In the genomic region with DNA sequence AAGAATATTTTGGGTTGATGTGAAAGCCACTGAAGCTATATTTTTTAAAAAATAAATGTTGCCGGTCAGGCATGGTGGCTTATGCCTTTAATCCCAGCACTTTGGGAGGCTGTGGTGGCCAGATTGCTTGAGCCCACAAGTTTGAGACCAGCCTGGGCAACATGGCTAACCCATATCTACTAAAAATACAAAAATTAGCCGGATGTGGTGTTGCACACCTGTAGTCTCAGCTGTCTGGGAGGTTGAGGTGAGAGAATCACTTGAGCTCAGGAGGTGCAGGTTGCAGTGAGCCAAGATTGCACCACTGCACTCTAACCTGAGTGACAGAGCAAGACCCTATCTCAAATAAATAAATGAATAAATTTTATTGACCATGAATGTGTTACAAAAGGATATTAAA, we compare ENCODE assay signal across 20 cellular contexts. TPM values are rescaled to one million over a fixed set of nuclear protein-coding genes. Genes with fewer than 3 reads are reported as not detected.
DNase-seq lines count a peak whose midpoint lies in the region; ATAC-seq and TF ChIP-seq lines count a peak whose summit lies in the region.
"Had no signal": no experiment of that assay in that cellular context is flagged by ENCODE, and none has a peak within 500 bp of the region (broad histone marks: within the 10 kb centered on the region; RNA-seq: fewer than 3 reads in every experiment).

No MANE protein-coding gene starts in this region.

- intact Hi-C loops in OCI-LY7 (cut with micrococcal nuclease; ENCODE audit: unreplicated experiment), result no loop called here

- H3K4me1 ChIP-seq in KMS-11 (ENCODE audit: low read depth, poor library complexity, severe bottlenecking), result peaks cover 58% of the 10 kb centered on the region
- H3K4me1 ChIP-seq in OCI-LY7 (ENCODE audit: insufficient read depth, low read length, poor library complexity, severe bottlenecking), result peaks cover 14% of the 10 kb centered on the region
- H3K4me1 ChIP-seq in mesenchymal stem cell (ENCODE audit: control insufficient read depth, insufficient read depth, low read depth, low read length), result peaks cover 8% of the 10 kb centered on the region
- H3K4me1 ChIP-seq in SK-N-SH (ENCODE audit: control insufficient read depth in 1 of 2, insufficient read depth in 2 of 2, low read depth in 1 of 2, low read length in 1 of 2), result no peaks in the 10 kb centered on the region
- H3K4me1 ChIP-seq in gastroesophageal sphincter, result no peaks in the 10 kb centered on the region
- H3K4me1 ChIP-seq: BE2C; BLaER1 treated with 17β-estradiol and CSF1 and Interleukin-3, amounts not matched to agents 10 nM and 100 nM had no signal

- H3F3A ChIP-seq in SK-N-SH (replicated peaks; ENCODE audit: insufficient read depth), result peaks cover 12% of the 10 kb centered on the region

- no peak overlapping the region for H3K4ac ChIP-seq in mesenchymal stem cell (ENCODE audit: low read depth in 1 of 2, low read length in 2 of 2)

- no peak overlapping the region for H3K23ac ChIP-seq in mesenchymal stem cell (ENCODE audit: low read length in 2 of 2)

- H3K9me2 ChIP-seq in OCI-LY7 (ENCODE audit: insufficient read depth, low read length) (no peaks in the 10 kb centered on the region), SK-N-SH (no peaks in the 10 kb centered on the region)

- WGBS in mesenchymal stem cell, result 90% methylated on average over 2 of the region's 2 CpGs
- WGBS in SK-N-SH (ENCODE audit: low lambda C conversion rate), result 100% methylated on average over 2 of the region's 2 CpGs
- WGBS in gastroesophageal sphincter (ENCODE audit: low coverage in 1 of 2), 2 donors, result 90 to 100% methylated on average over 2 of the region's 2 CpGs

- no peak for TF ChIP-seq CTCF in KMS-11 (conservative IDR thresholded peaks at IDR 0.05; ENCODE audit: low read depth, low read length)
- TF ChIP-seq CTCF in OCI-LY7 (conservative IDR thresholded peaks at IDR 0.05; ENCODE audit: low read length), result no peak
- no peak for TF ChIP-seq CTCF in SK-N-SH (IDR thresholded peaks at IDR 0.05)
- TF ChIP-seq CTCF in gastroesophageal sphincter (IDR thresholded peaks at IDR 0.05), result no peak

- TF ChIP-seq RAD21 in SK-N-SH (IDR thresholded peaks at IDR 0.05; ENCODE audit: low read length), result no peak

- ATAC-seq in GM18867 (IDR thresholded peaks at IDR 0.05; ENCODE audit: unreplicated experiment) (peak; percentile 51), GM21526 (IDR thresholded peaks at IDR 0.05; ENCODE audit: low FRiP score, unreplicated experiment) (no peak), gastroesophageal sphincter (no peak)
- ATAC-seq: A549 had no signal

- H3K9ac ChIP-seq in KMS-11, result no peak overlapping the region
- no peak overlapping the region for H3K9ac ChIP-seq in mesenchymal stem cell (ENCODE audit: low read length)
- H3K9ac ChIP-seq in SK-N-SH, result no peak overlapping the region
- H3K9ac ChIP-seq: BLaER1 treated with 17β-estradiol and CSF1 and Interleukin-3, amounts not matched to agents 10 nM and 100 nM; GM23248 had no signal

- H3K27ac ChIP-seq in KMS-11, result no peak overlapping the region
- H3K27ac ChIP-seq in OCI-LY7 (ENCODE audit: low read depth, low read length, poor library complexity, severe bottlenecking), result peak overlapping the region; percentile 12
- H3K27ac ChIP-seq in mesenchymal stem cell (ENCODE audit: low read length, poor library complexity, severe bottlenecking), result peak overlapping the region; percentile 52
- H3K27ac ChIP-seq in SK-N-SH (ENCODE audit: low read depth in 2 of 2, low read length in 1 of 2), result no peak overlapping the region
- no peak overlapping the region for H3K27ac ChIP-seq in gastroesophageal sphincter
- H3K27ac ChIP-seq: A549; BLaER1 treated with 17β-estradiol and CSF1 and Interleukin-3, amounts not matched to agents 10 nM and 100 nM; GM23248 had no signal

- DNase-seq in OCI-LY7 (ENCODE audit: low spot score), result peak; percentile 45
- no peak for DNase-seq in mesenchymal stem cell
- DNase-seq in SK-N-SH, result no peak
- DNase-seq in DMS53 treated with DMSO at 0.1 percent for 48 hours (lab: John Stamatoyannopoulos, UW; ENCODE audit: unreplicated experiment), result no peak
- DNase-seq: 8988T; AML-193; BE2C; CD4-positive, alpha-beta T cell; CD8-positive, alpha-beta memory T cell; DMS53; DND-41; GM23248; H7; HCEC 1CT had no signal

- no peaks in the 10 kb centered on the region; the same call in 1 of the 2 replicates for H3K36me3 ChIP-seq in KMS-11 (ENCODE audit: insufficient read depth)
- peaks cover 10% of the 10 kb centered on the region; the same call in 1 of the 2 replicates for H3K36me3 ChIP-seq in OCI-LY7 (ENCODE audit: insufficient read depth, low read length)
- H3K36me3 ChIP-seq in mesenchymal stem cell (ENCODE audit: control insufficient read depth in 1 of 2, insufficient read depth in 2 of 2, low read depth in 1 of 2, low read length in 2 of 2), result peaks cover 2 to 8% of the 10 kb centered on the region in 2 experiments
- H3K36me3 ChIP-seq in SK-N-SH (replicated peaks in 1 of 2; ENCODE audit: control insufficient read depth in 1 of 2, insufficient read depth in 2 of 2, low read length in 1 of 2), result peaks cover 3 to 4% of the 10 kb centered on the region in 2 experiments
- peaks cover 0 to 13% of the 10 kb centered on the region in 2 donors for H3K36me3 ChIP-seq in gastroesophageal sphincter
- H3K36me3 ChIP-seq: BE2C had no signal

- H4K20me1 ChIP-seq in KMS-11 (ENCODE audit: insufficient read depth), result no peaks in the 10 kb centered on the region
- H4K20me1 ChIP-seq in OCI-LY7 (ENCODE audit: insufficient read depth, low read length), result no peaks in the 10 kb centered on the region
- H4K20me1 ChIP-seq in SK-N-SH (ENCODE audit: insufficient read depth), result 0 out of 2 replicates have a peak, but pooled peaks cover 3% of the 10 kb centered on the region

- no peak overlapping the region for H4K91ac ChIP-seq in mesenchymal stem cell (ENCODE audit: low read length)

- H3K14ac ChIP-seq in mesenchymal stem cell (ENCODE audit: low read length in 2 of 2), result no peak overlapping the region

- H3K4me3 ChIP-seq in KMS-11 (IDR thresholded peaks at IDR 0.05; ENCODE audit: insufficient read depth, low read depth, low read length) (no peak overlapping the region), OCI-LY7 (ENCODE audit: low read depth, low read length, poor library complexity, severe bottlenecking) (no peak overlapping the region), mesenchymal stem cell (ENCODE audit: insufficient read depth in 1 of 2, low read depth in 1 of 2, low read length in 2 of 2) (no peak overlapping the region), SK-N-SH (ENCODE audit: low read depth in 2 of 2, low read length in 1 of 2) (no peak overlapping the region), gastroesophageal sphincter (no peak overlapping the region)
- H3K4me3 ChIP-seq: A549; BLaER1 treated with 17β-estradiol and CSF1 and Interleukin-3, amounts not matched to agents 10 nM and 100 nM; GM23248 had no signal

- H2BK5ac ChIP-seq in mesenchymal stem cell (ENCODE audit: low read depth, low read length, poor library complexity, severe bottlenecking), result no peak overlapping the region

- CTCF ChIA-PET in OCI-LY7 (lab: Charles Lee; ENCODE audit: unreplicated experiment) (no interaction called here), SK-N-SH (lab: Yijun Ruan, JAX) (interaction anchor here (1.0 to 2.0 kb wide), 3 partner anchors 12 to 173 kb away, joined by 3 to 4 read pairs (median 4); no protein-coding TSS in a partner anchor)

- H2BK15ac ChIP-seq in mesenchymal stem cell (ENCODE audit: low read depth, poor library complexity, severe bottlenecking), result no peak overlapping the region

- no peak overlapping the region for H3K18ac ChIP-seq in mesenchymal stem cell (ENCODE audit: low read depth in 1 of 2, low read length in 2 of 2)

- no peak overlapping the region for H4K8ac ChIP-seq in mesenchymal stem cell (ENCODE audit: low read length)

- H3K27me3 ChIP-seq in KMS-11 (ENCODE audit: insufficient read depth, low read depth) (no peaks in the 10 kb centered on the region), mesenchymal stem cell (ENCODE audit: control insufficient read depth in 1 of 2, insufficient read depth in 1 of 2, low read length in 2 of 2) (no peaks in the 10 kb centered on the region), SK-N-SH (ENCODE audit: insufficient read depth) (no peaks in the 10 kb centered on the region), gastroesophageal sphincter (no peaks in the 10 kb centered on the region)
- H3K27me3 ChIP-seq: BE2C; BLaER1 treated with 17β-estradiol and CSF1 and Interleukin-3, amounts not matched to agents 10 nM and 100 nM had no signal

- H3K79me1 ChIP-seq in mesenchymal stem cell (replicated peaks; ENCODE audit: low read length, poor library complexity, severe bottlenecking), result peaks cover 10% of the 10 kb centered on the region

- BruUV-seq in OCI-LY7 (replicated peaks; lab: Mats Ljungman, UMichigan), result no TSS peak

- H3K9me3 ChIP-seq in OCI-LY7 (ENCODE audit: low read length) (no peaks in the 10 kb centered on the region), mesenchymal stem cell (ENCODE audit: control insufficient read depth, low read length) (no peaks in the 10 kb centered on the region), SK-N-SH (no peaks in the 10 kb centered on the region), gastroesophageal sphincter (no peaks in the 10 kb centered on the region)
- H3K9me3 ChIP-seq: A549; BE2C; BLaER1 treated with 17β-estradiol and CSF1 and Interleukin-3, amounts not matched to agents 10 nM and 100 nM had no signal

- H2AK5ac ChIP-seq in mesenchymal stem cell (ENCODE audit: low read length, severe bottlenecking), result no peak overlapping the region

- H3K4me2 ChIP-seq in KMS-11 (peak overlapping the region; percentile 14), OCI-LY7 (ENCODE audit: low read length) (peak overlapping the region; percentile 14; the same call in 1 of the 2 replicates), mesenchymal stem cell (ENCODE audit: low read length, poor library complexity, severe bottlenecking) (no peak overlapping the region), SK-N-SH (no peak overlapping the region)
- H3K4me2 ChIP-seq: BLaER1 treated with 17β-estradiol and CSF1 and Interleukin-3, amounts not matched to agents 10 nM and 100 nM had no signal

- POLR2A ChIA-PET in OCI-LY7 (lab: Charles Lee) (interaction anchor here (1.5 to 1.7 kb wide), 3 partner anchors 11 to 19 kb away, joined by 3 to 14 read pairs (median 5); no protein-coding TSS in a partner anchor), SK-N-SH (lab: Yijun Ruan, JAX) (no interaction called here)

- H2BK120ac ChIP-seq in mesenchymal stem cell (ENCODE audit: low read depth, low read length), result no peak overlapping the region

- H2BK12ac ChIP-seq in mesenchymal stem cell (ENCODE audit: low read length in 2 of 2), result no peak overlapping the region

- no peak for TF ChIP-seq POLR2A in gastroesophageal sphincter (IDR thresholded peaks at IDR 0.05)

- H3K79me2 ChIP-seq in KMS-11 (ENCODE audit: insufficient read depth, low read depth) (0 out of 2 replicates have a peak, but pooled peaks cover 6% of the 10 kb centered on the region), OCI-LY7 (ENCODE audit: insufficient read depth, low read depth, low read length) (no peaks in the 10 kb centered on the region), SK-N-SH (ENCODE audit: insufficient read depth) (peaks cover 8% of the 10 kb centered on the region; the same call in 1 of the 2 replicates)

- H2AFZ ChIP-seq in KMS-11 (ENCODE audit: low read depth), result no peak overlapping the region
- H2AFZ ChIP-seq in OCI-LY7 (ENCODE audit: low read length), result no peak overlapping the region
- no peak overlapping the region for H2AFZ ChIP-seq in mesenchymal stem cell (ENCODE audit: low read depth, low read length)
- H2AFZ ChIP-seq in SK-N-SH (ENCODE audit: low read depth), result no peak overlapping the region
- H2AFZ ChIP-seq: GM23248 had no signal

- TF ChIP-seq EP300 in SK-N-SH (IDR thresholded peaks at IDR 0.05; ENCODE audit: borderline replicate concordance in 1 of 2, low read depth in 1 of 2, low read length in 1 of 2) (no peak), gastroesophageal sphincter (IDR thresholded peaks at IDR 0.05) (no peak)

RNA-seq across cellular contexts. Expression of a gene that starts 39.6 kb away (rescaled TPM):
- total RNA-seq in OCI-LY7 (2014; rRNA removed; shearing (Covaris generic)), result 38.7 and 46.9 TPM in 2 replicates
- 56.5 and 59.0 TPM in 2 replicates for total RNA-seq in OCI-LY7 (2022)
- 102 TPM for polyA plus RNA-seq in mesenchymal stem cell (2013, experiment 1 of 2)
- polyA plus RNA-seq in mesenchymal stem cell (2013, experiment 2 of 2), result 107 TPM
- 28.1 and 33.3 TPM in 2 replicates for polyA plus RNA-seq in SK-N-SH (2012; rRNA removed)
- 47.4 and 56.2 TPM in 2 replicates for polyA plus RNA-seq in SK-N-SH (2012; cell fraction: cytosol; rRNA removed)
- polyA plus RNA-seq in SK-N-SH (2012; cell fraction: nucleus; rRNA removed), result 10.7 and 18.6 TPM in 2 replicates
- 100 to 1,000 TPM in 1 of 4 donors, 10 to 100 TPM in 3; 77.5 to 125 (median 81.7) TPM for total RNA-seq in gastroesophageal sphincter

Comparison
In these comparisons a context has a peak if more than half of its experiments do, and no peak if none do; other contexts are left out.
1. H3K27ac ChIP-seq: peak in OCI-LY7 (single experiment) and mesenchymal stem cell (single experiment); none in KMS-11 (single experiment), SK-N-SH (0 of 2) and gastroesophageal sphincter (0 of 4).
2. H3K4me2 ChIP-seq: peak in KMS-11 (single experiment) and OCI-LY7 (single experiment); none in mesenchymal stem cell (single experiment) and SK-N-SH (single experiment).